Comparison of ENCODE assay signal across 18 cellular contexts in genomic region chr9:126111556-126111955, GRCh38.
A peak's percentile ranks its signal among the peaks of the same experiment; 100 is the strongest.
DNase-seq lines count a peak whose midpoint lies in the region; ATAC-seq and TF ChIP-seq lines count a peak whose summit lies in the region.
"Had no signal": no experiment of that assay in that cellular context is flagged by ENCODE, and none has a peak within 500 bp of the region (broad histone marks: within the 10 kb centered on the region; RNA-seq: fewer than 3 reads in every experiment).

No MANE protein-coding gene starts in this region.

- H3K27me3 ChIP-seq in endodermal cell (ENCODE audit: control insufficient read depth, insufficient read depth, low read length, poor library complexity, severe bottlenecking) (peaks cover 92% of the 10 kb centered on the region), sigmoid colon (no peaks in the 10 kb centered on the region), vagina (no peaks in the 10 kb centered on the region)
- H3K27me3 ChIP-seq: BLaER1 had no signal

- H3K4me3 Mint-ChIP-seq in endodermal cell: no peak overlapping the region
- no peak overlapping the region for H3K4me3 Mint-ChIP-seq in stimulated activated effector memory CD8-positive, alpha-beta T cell treated with anti-CD3 and anti-CD28 coated beads, Interleukin-12 subunit alpha, Interleukin-12 subunit beta, amount 100 ng/mL, for 72 hours
- H3K4me3 Mint-ChIP-seq: CD14-positive monocyte; CD8-positive, alpha-beta T cell; HFFc6 had no signal

- H3K9ac ChIP-seq in endodermal cell (ENCODE audit: extremely low read depth, low read length, poor library complexity, severe bottlenecking): no peak overlapping the region
- H3K9ac ChIP-seq: BLaER1 had no signal

- ATAC-seq in stimulated activated effector memory CD8-positive, alpha-beta T cell treated with anti-CD3 and anti-CD28 coated beads, Interleukin-12 subunit alpha, Interleukin-12 subunit beta, amount 100 ng/mL, for 72 hours: no peak
- ATAC-seq in HG03432 (IDR thresholded peaks at IDR 0.05; ENCODE audit: unreplicated experiment): no peak
- ATAC-seq: CD8-positive, alpha-beta T cell; HCT116 had no signal

- H3K27ac Mint-ChIP-seq in endodermal cell: no peak overlapping the region
- H3K27ac Mint-ChIP-seq in stimulated activated effector memory CD8-positive, alpha-beta T cell treated with anti-CD3 and anti-CD28 coated beads, Interleukin-12 subunit alpha, Interleukin-12 subunit beta, amount 100 ng/mL, for 72 hours: no peak overlapping the region
- H3K27ac Mint-ChIP-seq: CD14-positive monocyte; CD8-positive, alpha-beta T cell; HFFc6 had no signal

- peaks cover 68% of the 10 kb centered on the region for H3K27me3 Mint-ChIP-seq in endodermal cell (ENCODE audit: insufficient read depth)

- no peak overlapping the region for H3K4me3 ChIP-seq in endodermal cell (ENCODE audit: low read length)
- no peak overlapping the region for H3K4me3 ChIP-seq in sigmoid colon
- no peak overlapping the region for H3K4me3 ChIP-seq in vagina
- H3K4me3 ChIP-seq: BLaER1 had no signal

- H3K27ac ChIP-seq in endodermal cell (ENCODE audit: low read depth, low read length) (no peak overlapping the region), sigmoid colon (no peak overlapping the region), vagina (no peak overlapping the region)
- H3K27ac ChIP-seq: BLaER1 had no signal

- 92% methylated on average over 4 to 5 of the region's 5 CpGs for WGBS in endodermal cell (ENCODE audit: insufficient coverage in 1 of 2, insufficient read length in 1 of 2), 2 experiments
- WGBS in sigmoid colon, 2 donors: 87 to 89% methylated on average over 5 of the region's 5 CpGs

- H3K4me1 ChIP-seq in endodermal cell (ENCODE audit: control insufficient read depth, insufficient read depth, low read length) (no peaks in the 10 kb centered on the region), sigmoid colon (no peaks in the 10 kb centered on the region), vagina (no peaks in the 10 kb centered on the region)

- TF ChIP-seq CTCF in endodermal cell (conservative IDR thresholded peaks at IDR 0.05): no peak
- TF ChIP-seq CTCF in sigmoid colon (IDR thresholded peaks at IDR 0.05): no peak
- TF ChIP-seq CTCF in vagina (IDR thresholded peaks at IDR 0.05): no peak

- TF ChIP-seq EP300 in sigmoid colon (IDR thresholded peaks at IDR 0.05): no peak

- DNase-seq in activated effector memory CD4-positive, alpha-beta T cell treated with anti-CD3 and anti-CD28 coated beads, Interleukin-2, amount 50 U/mL, for 16 hours: peak; percentile 25
- DNase-seq in activated effector memory CD4-positive, alpha-beta T cell treated with Interleukin-2 at 50 U/mL for 16 hours: no peak
- DNase-seq in endodermal cell: peak; percentile 10
- peak; percentile 34 for DNase-seq in sigmoid colon
- DNase-seq in stimulated activated effector memory CD8-positive, alpha-beta T cell treated with anti-CD3 and anti-CD28 coated beads, Interleukin-12 subunit alpha, Interleukin-12 subunit beta, amount 100 ng/mL, for 72 hours (ENCODE audit: low spot score in 2 of 2): no peak
- DNase-seq in vagina (ENCODE audit: extremely low spot score in 2 of 2): no peak
- DNase-seq: 8988T; Calu3; CD8-positive, alpha-beta T cell; DMS79 treated with DMSO at 0.1 percent for 48 hours; GF-D8; GOT3; H7; HFFc6 had no signal

- intact Hi-C loops in sigmoid colon (cut with DNase I): no loop called here
- intact Hi-C loops in vagina (cut with DNase I): no loop called here

- no peaks in the 10 kb centered on the region for H3K4me1 Mint-ChIP-seq in endodermal cell
- H3K4me1 Mint-ChIP-seq in stimulated activated effector memory CD8-positive, alpha-beta T cell treated with anti-CD3 and anti-CD28 coated beads, Interleukin-12 subunit alpha, Interleukin-12 subunit beta, amount 100 ng/mL, for 72 hours: no peaks in the 10 kb centered on the region
- H3K4me1 Mint-ChIP-seq: CD14-positive monocyte had no signal

- H3K36me3 ChIP-seq in endodermal cell (ENCODE audit: control insufficient read depth, insufficient read depth, low read length): no peaks in the 10 kb centered on the region
- H3K36me3 ChIP-seq in sigmoid colon: no peaks in the 10 kb centered on the region
- H3K36me3 ChIP-seq in vagina: no peaks in the 10 kb centered on the region
- H3K36me3 ChIP-seq: BLaER1 had no signal

- no peak for TF ChIP-seq POLR2A in sigmoid colon (IDR thresholded peaks at IDR 0.05)
- TF ChIP-seq POLR2A in vagina (IDR thresholded peaks at IDR 0.05): no peak

- H3K9me3 ChIP-seq in endodermal cell (ENCODE audit: control insufficient read depth, low read length): no peaks in the 10 kb centered on the region
- no peaks in the 10 kb centered on the region for H3K9me3 ChIP-seq in sigmoid colon
- no peaks in the 10 kb centered on the region for H3K9me3 ChIP-seq in vagina
- H3K9me3 ChIP-seq: BLaER1 had no signal

- no peaks in the 10 kb centered on the region for H3K9me3 Mint-ChIP-seq in endodermal cell
- H3K9me3 Mint-ChIP-seq in stimulated activated effector memory CD8-positive, alpha-beta T cell treated with anti-CD3 and anti-CD28 coated beads, Interleukin-12 subunit alpha, Interleukin-12 subunit beta, amount 100 ng/mL, for 72 hours: no peaks in the 10 kb centered on the region
- H3K9me3 Mint-ChIP-seq: CD8-positive, alpha-beta T cell had no signal

- no peaks in the 10 kb centered on the region for H3K36me3 Mint-ChIP-seq in endodermal cell (ENCODE audit: low read depth)
- no peaks in the 10 kb centered on the region for H3K36me3 Mint-ChIP-seq in stimulated activated effector memory CD8-positive, alpha-beta T cell treated with anti-CD3 and anti-CD28 coated beads, Interleukin-12 subunit alpha, Interleukin-12 subunit beta, amount 100 ng/mL, for 72 hours
- H3K36me3 Mint-ChIP-seq: CD14-positive monocyte; CD8-positive, alpha-beta T cell had no signal

Comparison
In these comparisons a context has a peak if more than half of its experiments do, and no peak if none do; other contexts are left out.
1. DNase-seq: peak in activated effector memory CD4-positive, alpha-beta T cell treated with anti-CD3 and anti-CD28 coated beads, Interleukin-2, amount 50 U/mL, for 16 hours (single experiment), endodermal cell (single experiment) and sigmoid colon (single experiment); none in activated effector memory CD4-positive, alpha-beta T cell treated with Interleukin-2 at 50 U/mL for 16 hours (single experiment), stimulated activated effector memory CD8-positive, alpha-beta T cell treated with anti-CD3 and anti-CD28 coated beads, Interleukin-12 subunit alpha, Interleukin-12 subunit beta, amount 100 ng/mL, for 72 hours (0 of 2) and vagina (0 of 2).